In genomic region chr20:60650087-60650486, GRCh38 we compare ENCODE assay signal across 20 cellular contexts.
DNase-seq lines count a peak whose midpoint lies in the region; ATAC-seq, FAIRE-seq and TF ChIP-seq lines count a peak whose summit lies in the region.
"Had no signal": no experiment of that assay in that cellular context is flagged by ENCODE, and none has a peak within 500 bp of the region (broad histone marks: within the 10 kb centered on the region; RNA-seq: fewer than 3 reads in every experiment).

No MANE protein-coding gene starts in this region.

- no peak overlapping the region for H3K9ac ChIP-seq in GM12878 (ENCODE audit: control insufficient read depth, insufficient read depth, low read length)

- H3K27ac ChIP-seq in GM12878 (ENCODE audit: control insufficient read depth, insufficient read depth) = no peak overlapping the region

- no peak for ATAC-seq in GM12878
- no peak for ATAC-seq in natural killer cell treated with Interleukin-12 subunit alpha and Interleukin-12 subunit beta and Interleukin-15 and Interleukin-18, amount 100 ng/mL, for 72 hours

- H3K4me3 ChIP-seq in GM12878 = no peak overlapping the region

- H3K36me3 ChIP-seq in GM12878 (ENCODE audit: control insufficient read depth in 2 of 2, insufficient read depth in 2 of 2, low read length in 1 of 2) = no peaks in the 10 kb centered on the region
- H3K36me3 ChIP-seq: BE2C had no signal

- H3K4me3 Mint-ChIP-seq in natural killer cell treated with Interleukin-12 subunit alpha and Interleukin-12 subunit beta and Interleukin-15 and Interleukin-18, amount 100 ng/mL, for 72 hours = no peak overlapping the region
- H3K4me3 Mint-ChIP-seq: CD4-positive, alpha-beta T cell; H9 had no signal

- DNase-seq in HTR-8/SVneo (ENCODE audit: insufficient read length, low spot score) (no peak), GM12878 (ENCODE audit: low read depth, low spot score) (no peak), urothelium cell line (ENCODE audit: low spot score) (no peak), glomerular visceral epithelial cell (ENCODE audit: extremely low spot score) (no peak), NCI-H69 (lab: John Stamatoyannopoulos, UW) (no peak), NCI-H2227 treated with DMSO at 0.1 percent for 48 hours (lab: John Stamatoyannopoulos, UW) (no peak)
- DNase-seq in natural killer cell treated with Interleukin-12 subunit alpha and Interleukin-12 subunit beta and Interleukin-15 and Interleukin-18, amount 100 ng/mL, for 72 hours (ENCODE audit: low spot score) = peak; percentile 22
- DNase-seq: ACHN; BE2C; C1 segment of cervical spinal cord; Caco-2; CD4-positive, alpha-beta T cell; GOT3; H9; KG1 had no signal

- H3K9me3 ChIP-seq in GM12878 (replicated peaks; ENCODE audit: control insufficient read depth, insufficient read depth, low read length) = peaks cover 2% of the 10 kb centered on the region; the same call in 1 of the 3 replicates
- H3K9me3 ChIP-seq: BE2C had no signal

- TF ChIP-seq POLR2A in GM12878 (IDR thresholded peaks at IDR 0.05; ENCODE audit: low read depth, low read length) = no peak

- H3K9me3 Mint-ChIP-seq in natural killer cell treated with Interleukin-12 subunit alpha and Interleukin-12 subunit beta and Interleukin-15 and Interleukin-18, amount 100 ng/mL, for 72 hours = peaks cover 3% of the 10 kb centered on the region

- intact Hi-C loops in GM12878 (cut with micrococcal nuclease; ENCODE audit: unreplicated experiment) = no loop called here

- H3K27me3 Mint-ChIP-seq in natural killer cell treated with Interleukin-12 subunit alpha and Interleukin-12 subunit beta and Interleukin-15 and Interleukin-18, amount 100 ng/mL, for 72 hours = peaks cover 13 to 22% of the 10 kb centered on the region in 2 donors
- H3K27me3 Mint-ChIP-seq: CD4-positive, alpha-beta T cell had no signal

- in situ Hi-C loops in GM12878 (cut with MboI) = no loop called here

- no peaks in the 10 kb centered on the region for H3K4me1 ChIP-seq in GM12878 (ENCODE audit: control insufficient read depth, insufficient read depth, low read length)
- H3K4me1 ChIP-seq: BE2C, Caco-2 had no signal

- H3K27ac Mint-ChIP-seq in natural killer cell treated with Interleukin-12 subunit alpha and Interleukin-12 subunit beta and Interleukin-15 and Interleukin-18, amount 100 ng/mL, for 72 hours = no peak overlapping the region
- H3K27ac Mint-ChIP-seq: CD4-positive, alpha-beta T cell; H9 had no signal

- SMC1A ChIA-PET in GM12878 (lab: Charles Lee; ENCODE audit: uncharacterized antibody, unreplicated experiment) = no interaction called here

- no peak for TF ChIP-seq CTCF in GM12878 (IDR thresholded peaks at IDR 0.05 in 2 of 3, conservative IDR thresholded peaks at IDR 0.05 in 1 of 3; ENCODE audit: control insufficient read depth in 2 of 3, extremely low read depth in 1 of 3, insufficient read depth in 1 of 3, low read depth in 3 of 3, low read length in 3 of 3)

- H4K20me1 ChIP-seq in GM12878 (ENCODE audit: control insufficient read depth, insufficient read depth) = no peaks in the 10 kb centered on the region

- RAD21 ChIA-PET in GM12878 (lab: Charles Lee; ENCODE audit: unreplicated experiment) = no interaction called here

- peak; percentile 100 for FAIRE-seq in HTR-8/SVneo (lab: Jason Lieb, UNC)
- no peak for FAIRE-seq in GM12878 (lab: Jason Lieb, UNC)
- peak; percentile 69 for FAIRE-seq in urothelium cell line (lab: Jason Lieb, UNC)
- FAIRE-seq: A204.1, D721Med, G401.6, GM12892, GM18507 had no signal

- H3K36me3 Mint-ChIP-seq in natural killer cell treated with Interleukin-12 subunit alpha and Interleukin-12 subunit beta and Interleukin-15 and Interleukin-18, amount 100 ng/mL, for 72 hours = no peaks in the 10 kb centered on the region

- TF ChIP-seq EP300 in GM12878 (IDR thresholded peaks at IDR 0.05; ENCODE audit: borderline replicate concordance in 1 of 2, control insufficient read depth in 1 of 2, low read depth in 2 of 2, low read length in 2 of 2) = no peak

- 82% methylated on average over 10 of the region's 10 CpGs for WGBS in GM12878 (ENCODE audit: insufficient coverage, insufficient replicate concordance, low lambda C conversion rate, missing lambda C conversion rate)

- no peak for TF ChIP-seq RAD21 in GM12878 (IDR thresholded peaks at IDR 0.05; ENCODE audit: insufficient read depth, low read depth, low read length)

- CTCF ChIA-PET in GM12878 (lab: Yijun Ruan, JAX) = no interaction called here

- no peaks in the 10 kb centered on the region for H3K27me3 ChIP-seq in GM12878 (replicated peaks in 1 of 2; ENCODE audit: control insufficient read depth in 2 of 2, insufficient read depth in 2 of 2, low read length in 1 of 2)
- H3K27me3 ChIP-seq: BE2C had no signal

- no peak overlapping the region for H3K4me2 ChIP-seq in GM12878 (ENCODE audit: control insufficient read depth, insufficient read depth)

- H2AFZ ChIP-seq in GM12878 (ENCODE audit: control insufficient read depth, low read depth, low read length) = no peak overlapping the region

- POLR2A ChIA-PET in GM12878 (lab: Charles Lee) = no interaction called here

- H3K4me1 Mint-ChIP-seq in natural killer cell treated with Interleukin-12 subunit alpha and Interleukin-12 subunit beta and Interleukin-15 and Interleukin-18, amount 100 ng/mL, for 72 hours (ENCODE audit: low read depth in 2 of 2) = no peaks in the 10 kb centered on the region
- H3K4me1 Mint-ChIP-seq: H9 had no signal

- BruUV-seq in GM12878 (replicated peaks; lab: Mats Ljungman, UMichigan) = no TSS peak

- no peaks in the 10 kb centered on the region for H3K79me2 ChIP-seq in GM12878 (ENCODE audit: control insufficient read depth, insufficient read depth, low read length)

TF ChIP-seq in GM12878, 131 proteins besides CTCF, POLR2A, EP300 and RAD21:
- TF ChIP-seq ELK1 (IDR thresholded peaks at IDR 0.05; ENCODE audit: low read depth, low read length) (no peak), BCL3 (IDR thresholded peaks at IDR 0.05; ENCODE audit: borderline replicate concordance, insufficient read depth, low read depth, low read length, poor library complexity, severe bottlenecking) (peak; percentile 25)
